ENCODE assay signal across 8 cellular contexts in the genomic region with DNA sequence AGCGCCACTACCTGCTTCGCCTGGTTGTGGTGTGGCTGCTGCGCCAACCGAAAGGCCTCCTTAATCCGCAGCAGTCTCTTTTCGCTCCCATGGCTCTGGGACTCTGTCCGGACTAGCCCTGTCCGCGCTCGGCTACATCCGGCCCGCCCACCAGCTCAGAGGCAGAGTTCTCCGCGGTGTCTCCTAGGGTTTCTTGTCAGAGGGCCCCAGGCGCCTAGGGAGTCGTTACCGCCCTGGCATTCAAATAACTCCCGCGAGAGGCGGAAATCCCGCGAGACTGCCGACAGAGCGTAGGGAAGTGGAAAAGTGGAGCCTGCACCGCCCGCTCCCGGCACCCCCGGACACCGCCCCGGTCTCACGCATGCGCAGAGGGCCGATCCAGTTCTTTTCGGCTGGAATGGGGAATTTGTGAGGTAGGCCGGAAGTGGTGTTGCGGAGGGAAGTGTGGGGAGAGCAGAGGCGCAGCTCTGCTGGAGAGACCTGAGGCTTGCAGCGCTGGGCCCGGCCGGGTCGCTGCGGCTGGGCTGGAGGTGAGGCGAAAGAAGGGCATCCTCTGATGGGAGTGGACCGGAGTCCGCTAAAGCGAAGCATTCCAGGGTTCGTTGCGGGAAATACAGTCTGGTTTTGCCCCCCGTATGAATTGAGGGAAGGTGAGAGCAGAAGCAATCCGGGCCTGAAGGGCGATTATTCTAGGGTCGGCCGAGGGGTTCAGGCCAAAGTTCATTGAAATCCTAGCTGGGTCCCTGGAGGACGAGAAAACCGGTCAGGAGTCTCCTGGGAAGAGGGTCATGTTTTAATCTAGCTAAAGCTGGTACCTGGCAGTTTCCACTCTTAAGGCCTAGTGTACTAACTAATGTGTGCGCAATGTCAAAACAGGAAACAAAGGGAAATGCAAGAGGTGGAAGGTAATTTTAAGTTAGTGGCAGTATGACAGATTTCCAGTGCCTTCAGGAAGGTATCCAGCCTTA. TPM values are rescaled to one million over a fixed set of nuclear protein-coding genes. Genes with fewer than 3 reads are reported as not detected.
DNase-seq lines count a peak whose midpoint lies in the region; ATAC-seq, FAIRE-seq and TF ChIP-seq lines count a peak whose summit lies in the region.

A gene (plus strand): TSS at position 456 of the 968 bp plus-strand sequence. CDS start 5,151 bp downstream, outside the sequence.

- intact Hi-C loops in OCI-LY7 (cut with micrococcal nuclease; ENCODE audit: unreplicated experiment): loop anchor here (1.0 to 5.0 kb wide), 3 partner anchors 26 to 269 kb away; a partner anchor contains a TSS
- intact Hi-C loops in endothelial cell of umbilical vein (cut with micrococcal nuclease): loop anchor here (1.0 kb wide), 4 partner anchors 9 to 679 kb away; a partner anchor contains a TSS

- H3K27me3 ChIP-seq in endothelial cell of umbilical vein (ENCODE audit: control insufficient read depth in 2 of 2, insufficient read depth in 2 of 2, low read length in 2 of 2): no peaks in the 10 kb centered on the region

- H3K36me3 ChIP-seq in OCI-LY7 (ENCODE audit: insufficient read depth, low read length): peaks cover 42% of the 10 kb centered on the region
- H3K36me3 ChIP-seq in endothelial cell of umbilical vein (ENCODE audit: control insufficient read depth in 2 of 2, extremely low read depth in 1 of 2, insufficient read depth in 2 of 2, low read length in 2 of 2): peaks cover 0 to 3% of the 10 kb centered on the region in 2 experiments

- ATAC-seq in GM21526 (IDR thresholded peaks at IDR 0.05; ENCODE audit: low FRiP score, unreplicated experiment): peak; percentile 91

- dilution Hi-C loops in endothelial cell of umbilical vein (cut with MboI; ENCODE audit: extremely low pct_ligation_motif_present, low sequenced_read_pairs): no loop called here

- DNase-seq in D721Med (ENCODE audit: insufficient read length, low spot score): peak; percentile 47
- peak; percentile 89 for DNase-seq in HuH-7.5 (ENCODE audit: low spot score)
- DNase-seq in OCI-LY7 (ENCODE audit: low spot score): peak; percentile 99
- peak; percentile 99 for DNase-seq in activated T-cell treated with anti-CD3 and anti-CD28 coated beads for 1 hour (ENCODE audit: low read depth)
- peak; percentile 99 for DNase-seq in endothelial cell of umbilical vein (ENCODE audit: low read depth, low spot score)
- peak; percentile 99 for DNase-seq in midbrain (lab: John Stamatoyannopoulos, UW)
- peak; percentile 92 to 96 for DNase-seq in stimulated activated CD8-positive, alpha-beta memory T cell treated with anti-CD3 and anti-CD28 coated beads, Interleukin-2, amount 100 ng/mL, for 1 hour (ENCODE audit: low read depth in 2 of 2)

- H3K9me1 ChIP-seq in endothelial cell of umbilical vein (replicated peaks; ENCODE audit: control insufficient read depth, extremely low read depth, insufficient read depth, low read length): no peaks in the 10 kb centered on the region

- H3K9me2 ChIP-seq in OCI-LY7 (ENCODE audit: insufficient read depth, low read length): no peaks in the 10 kb centered on the region

- H3K9me3 ChIP-seq in OCI-LY7 (ENCODE audit: low read length): peaks cover 3% of the 10 kb centered on the region; the same call in 1 of the 2 replicates
- no peaks in the 10 kb centered on the region for H3K9me3 ChIP-seq in endothelial cell of umbilical vein (replicated peaks; ENCODE audit: control insufficient read depth, insufficient read depth, low read length)

- peak within 1 kb of the TSS; percentile 90 for H3K4me3 ChIP-seq in OCI-LY7 (ENCODE audit: low read depth, low read length, poor library complexity, severe bottlenecking)
- peak within 1 kb of the TSS; percentile 65 to 99 (median 97) for H3K4me3 ChIP-seq in endothelial cell of umbilical vein (replicated peaks in 1 of 3; ENCODE audit: insufficient read depth in 1 of 3, low read depth in 1 of 3, low read length in 3 of 3)

- peak within 1 kb of the TSS; percentile 90 for H3K27ac ChIP-seq in OCI-LY7 (ENCODE audit: low read depth, low read length, poor library complexity, severe bottlenecking)
- H3K27ac ChIP-seq in endothelial cell of umbilical vein (ENCODE audit: insufficient read depth, low read depth, low read length): peak within 1 kb of the TSS; percentile 95

- peak within 1 kb of the TSS; percentile 78 for H3K4me2 ChIP-seq in OCI-LY7 (ENCODE audit: low read length)
- peak within 1 kb of the TSS; percentile 99 for H3K4me2 ChIP-seq in endothelial cell of umbilical vein (ENCODE audit: insufficient read depth, low read length)

- H3K79me2 ChIP-seq in OCI-LY7 (ENCODE audit: insufficient read depth, low read depth, low read length): peaks cover 75% of the 10 kb centered on the region
- H3K79me2 ChIP-seq in endothelial cell of umbilical vein (ENCODE audit: control insufficient read depth, insufficient read depth, low read length): peaks cover 77% of the 10 kb centered on the region

- H3K9ac ChIP-seq in endothelial cell of umbilical vein (replicated peaks; ENCODE audit: extremely low read depth, insufficient read depth, low read length): peak within 1 kb of the TSS; percentile 99

- CTCF ChIA-PET in OCI-LY7 (lab: Charles Lee; ENCODE audit: unreplicated experiment) (no interaction called here), endothelial cell of umbilical vein (lab: Charles Lee) (interaction anchor here (0.6 to 1.9 kb wide), 6 partner anchors 13 to 124 kb away, joined by 3 to 8 read pairs (median 4); a partner anchor contains a TSS)

- POLR2A ChIA-PET in OCI-LY7 (lab: Charles Lee): interaction anchor here (0.5 to 4.3 kb wide), 15 partner anchors 8 to 170 kb away, joined by 3 to 36 read pairs (median 4); a partner anchor contains a TSS
- POLR2A ChIA-PET in endothelial cell of umbilical vein (lab: Charles Lee): interaction anchor here (0.7 to 1.0 kb wide), 4 partner anchors 15 to 71 kb away, joined by 3 to 4 read pairs (median 4); no protein-coding TSS in a partner anchor

- H4K20me1 ChIP-seq in OCI-LY7 (ENCODE audit: insufficient read depth, low read length) (no peaks in the 10 kb centered on the region), endothelial cell of umbilical vein (replicated peaks; ENCODE audit: control insufficient read depth, extremely low read depth, insufficient read depth, low read length) (no peaks in the 10 kb centered on the region)

- H2AFZ ChIP-seq in OCI-LY7 (ENCODE audit: low read length): peak within 1 kb of the TSS; percentile 88
- peak within 1 kb of the TSS; percentile 51 for H2AFZ ChIP-seq in endothelial cell of umbilical vein (ENCODE audit: low read depth, low read length)

- peaks cover 52% of the 10 kb centered on the region for H3K4me1 ChIP-seq in OCI-LY7 (ENCODE audit: insufficient read depth, low read length, poor library complexity, severe bottlenecking)
- H3K4me1 ChIP-seq in endothelial cell of umbilical vein (ENCODE audit: control insufficient read depth, extremely low read depth, insufficient read depth, low read length): peaks cover 49% of the 10 kb centered on the region

- peak; percentile 85 for TF ChIP-seq POLR2A in endothelial cell of umbilical vein (IDR thresholded peaks at IDR 0.05; ENCODE audit: low read depth, low read length)

- TF ChIP-seq CTCF in D721Med (IDR thresholded peaks at IDR 0.05; ENCODE audit: insufficient read depth, missing control alignments): no peak
- TF ChIP-seq CTCF in OCI-LY7 (conservative IDR thresholded peaks at IDR 0.05; ENCODE audit: low read length): no peak
- TF ChIP-seq CTCF in endothelial cell of umbilical vein (IDR thresholded peaks at IDR 0.05; ENCODE audit: extremely low read depth in 1 of 2, insufficient read depth in 1 of 2, low read depth in 1 of 2, low read length in 2 of 2): peak in 1 of 2 donors; percentile 29

- BruUV-seq in OCI-LY7 (replicated peaks; lab: Mats Ljungman, UMichigan) (TSS peak; percentile 64), endothelial cell of umbilical vein (replicated peaks; lab: Mats Ljungman, UMichigan) (TSS peak; percentile 72)

- FAIRE-seq in D721Med (lab: Jason Lieb, UNC) (no peak), endothelial cell of umbilical vein (lab: Jason Lieb, UNC) (peak; percentile 94)

TF ChIP-seq in endothelial cell of umbilical vein, 7 proteins besides CTCF, POLR2A, EP300 and RAD21:
- peak; percentile 83 for TF ChIP-seq POLR2AphosphoS5 (IDR thresholded peaks at IDR 0.05; ENCODE audit: insufficient read depth, low read depth, low read length)
- TF ChIP-seq, protein P1, sequence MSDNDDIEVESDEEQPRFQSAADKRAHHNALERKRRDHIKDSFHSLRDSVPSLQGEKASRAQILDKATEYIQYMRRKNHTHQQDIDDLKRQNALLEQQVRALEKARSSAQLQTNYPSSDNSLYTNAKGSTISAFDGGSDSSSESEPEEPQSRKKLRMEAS (IDR thresholded peaks at IDR 0.05; ENCODE audit: insufficient read depth, insufficient read length): no peak

RNA-seq across cellular contexts. Expression of the gene that starts here (rescaled TPM):
- total RNA-seq in OCI-LY7 (2014; rRNA removed; shearing (Covaris generic)): 11.0 and 11.5 TPM in 2 replicates
- total RNA-seq in OCI-LY7 (2022) (25.0 and 31.7 TPM in 2 replicates), endothelial cell of umbilical vein (20.6 and 24.6 TPM in 2 replicates)
- 10.7 and 13.9 TPM in 2 replicates for polyA plus RNA-seq in endothelial cell of umbilical vein
- 28.5 and 32.3 TPM in 2 replicates for polyA plus RNA-seq in endothelial cell of umbilical vein (2011; cell fraction: cytosol; rRNA removed)
- polyA plus RNA-seq in endothelial cell of umbilical vein (2011; cell fraction: nucleus; rRNA removed): 20.7 and 29.1 TPM in 2 replicates
- 29.0 and 40.6 TPM in 2 replicates for polyA plus RNA-seq in endothelial cell of umbilical vein (2012)
- 3.2 and 5.7 TPM in 2 replicates for polyA minus RNA-seq in endothelial cell of umbilical vein
- polyA minus RNA-seq in endothelial cell of umbilical vein (2011; cell fraction: cytosol; rRNA and poly(A)+ RNA removed): 11.1 TPM
- 8.7 and 11.2 TPM in 2 replicates for polyA minus RNA-seq in endothelial cell of umbilical vein (2011; cell fraction: nucleus; rRNA and poly(A)+ RNA removed)

Comparison
In these comparisons a context has a peak if more than half of its experiments do, and no peak if none do; other contexts are left out.
1. Peak in every context shown above with its lines: DNase-seq, ATAC-seq, H3K4me3 ChIP-seq and H3K27ac ChIP-seq.
2. DNase-seq: peak in every context shown above with its lines; median percentile 99 in OCI-LY7; 99 in activated T-cell treated with anti-CD3 and anti-CD28 coated beads for 1 hour; 99 in endothelial cell of umbilical vein; 99 in midbrain; 94 in stimulated activated CD8-positive, alpha-beta memory T cell treated with anti-CD3 and anti-CD28 coated beads, Interleukin-2, amount 100 ng/mL, for 1 hour; 89 in HuH-7.5; 47 in D721Med.